Comparison of ENCODE assay signal across 1 cellular context in the genomic region with DNA sequence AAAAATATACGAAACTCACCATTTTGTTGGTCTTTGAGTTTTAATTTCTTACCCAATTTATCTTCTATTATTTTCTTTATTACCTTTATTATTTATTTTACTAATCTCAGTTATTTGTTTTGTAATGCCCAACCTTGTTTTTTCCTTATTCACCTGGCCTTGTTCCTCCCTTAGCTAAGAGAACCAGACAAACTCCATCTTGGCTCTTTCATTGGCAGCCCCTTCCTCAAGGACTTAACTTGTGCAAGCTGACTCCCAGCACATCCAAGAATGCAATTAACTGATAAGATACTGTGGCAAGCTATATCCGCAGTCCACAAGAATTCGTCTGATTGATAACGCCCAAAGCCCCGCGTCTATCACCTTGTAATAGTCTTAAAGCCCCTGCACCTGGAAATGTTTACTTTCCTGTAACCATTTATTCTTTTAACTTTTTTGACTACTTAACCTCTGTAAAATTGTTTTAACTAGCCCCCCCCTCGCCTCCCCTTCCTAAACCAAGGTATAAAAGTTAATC.
TF ChIP-seq lines count a peak whose summit lies in the region.

No MANE protein-coding gene starts in this region.

TF ChIP-seq in K562, 482 proteins besides CTCF, POLR2A, EP300 and RAD21:
- TF ChIP-seq TAL1 (IDR thresholded peaks at IDR 0.05) (peak; percentile 7; the same call in 1 of the 2 replicates), CBFA2T3 (IDR thresholded peaks at IDR 0.05) (peak; percentile 34; the same call in 1 of the 2 replicates), NFE2L1 (tag; IDR thresholded peaks at IDR 0.05; ENCODE audit: borderline replicate concordance, low read depth) (0 out of 2 replicates have a peak, but pooled peaks have one; percentile 16), DMBX1 (CRISPR knock-in tag; IDR thresholded peaks at IDR 0.05; ENCODE audit: borderline replicate concordance) (peak; percentile 60; the same call in 1 of the 2 replicates), ARID1B (IDR thresholded peaks at IDR 0.05) (peak; percentile 25; the same call in 1 of the 2 replicates), PTTG1 (tag; IDR thresholded peaks at IDR 0.05; ENCODE audit: low read depth) (0 out of 2 replicates have a peak, but pooled peaks have one; percentile 28)
- TF ChIP-seq, protein P1, sequence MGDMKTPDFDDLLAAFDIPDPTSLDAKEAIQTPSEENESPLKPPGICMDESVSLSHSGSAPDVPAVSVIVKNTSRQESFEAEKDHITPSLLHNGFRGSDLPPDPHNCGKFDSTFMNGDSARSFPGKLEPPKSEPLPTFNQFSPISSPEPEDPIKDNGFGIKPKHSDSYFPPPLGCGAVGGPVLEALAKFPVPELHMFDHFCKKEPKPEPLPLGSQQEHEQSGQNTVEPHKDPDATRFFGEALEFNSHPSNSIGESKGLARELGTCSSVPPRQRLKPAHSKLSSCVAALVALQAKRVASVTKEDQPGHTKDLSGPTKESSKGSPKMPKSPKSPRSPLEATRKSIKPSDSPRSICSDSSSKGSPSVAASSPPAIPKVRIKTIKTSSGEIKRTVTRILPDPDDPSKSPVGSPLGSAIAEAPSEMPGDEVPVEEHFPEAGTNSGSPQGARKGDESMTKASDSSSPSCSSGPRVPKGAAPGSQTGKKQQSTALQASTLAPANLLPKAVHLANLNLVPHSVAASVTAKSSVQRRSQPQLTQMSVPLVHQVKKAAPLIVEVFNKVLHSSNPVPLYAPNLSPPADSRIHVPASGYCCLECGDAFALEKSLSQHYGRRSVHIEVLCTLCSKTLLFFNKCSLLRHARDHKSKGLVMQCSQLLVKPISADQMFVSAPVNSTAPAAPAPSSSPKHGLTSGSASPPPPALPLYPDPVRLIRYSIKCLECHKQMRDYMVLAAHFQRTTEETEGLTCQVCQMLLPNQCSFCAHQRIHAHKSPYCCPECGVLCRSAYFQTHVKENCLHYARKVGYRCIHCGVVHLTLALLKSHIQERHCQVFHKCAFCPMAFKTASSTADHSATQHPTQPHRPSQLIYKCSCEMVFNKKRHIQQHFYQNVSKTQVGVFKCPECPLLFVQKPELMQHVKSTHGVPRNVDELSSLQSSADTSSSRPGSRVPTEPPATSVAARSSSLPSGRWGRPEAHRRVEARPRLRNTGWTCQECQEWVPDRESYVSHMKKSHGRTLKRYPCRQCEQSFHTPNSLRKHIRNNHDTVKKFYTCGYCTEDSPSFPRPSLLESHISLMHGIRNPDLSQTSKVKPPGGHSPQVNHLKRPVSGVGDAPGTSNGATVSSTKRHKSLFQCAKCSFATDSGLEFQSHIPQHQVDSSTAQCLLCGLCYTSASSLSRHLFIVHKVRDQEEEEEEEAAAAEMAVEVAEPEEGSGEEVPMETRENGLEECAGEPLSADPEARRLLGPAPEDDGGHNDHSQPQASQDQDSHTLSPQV (IDR thresholded peaks at IDR 0.05), result peak; percentile 85
